Comparison of ENCODE assay signal across 8 cellular contexts in genomic region chr1:28091043-28091781, GRCh38. TPM values are rescaled to one million over a fixed set of nuclear protein-coding genes. Genes with fewer than 3 reads are reported as not detected.
DNase-seq lines count a peak whose midpoint lies in the region; ATAC-seq, FAIRE-seq and TF ChIP-seq lines count a peak whose summit lies in the region.

No MANE protein-coding gene starts in this region.

- no peak overlapping the region for H3K27ac ChIP-seq in right lobe of liver

- DNase-seq in A172 (ENCODE audit: low spot score) (peak; percentile 53), GM12892 (ENCODE audit: insufficient read length) (no peak), NCI-H446 treated with DMSO at 0.1 percent for 48 hours (lab: John Stamatoyannopoulos, UW) (peak; percentile 17), cerebellar cortex (ENCODE audit: low spot score) (peak; percentile 55), right lobe of liver (peak; percentile 60 to 80 (median 65))
- peak; percentile 63 for DNase-seq in activated CD4-positive, alpha-beta T cell treated with anti-CD3 and anti-CD28 coated beads for 1 hour
- peak; percentile 50 for DNase-seq in stimulated activated CD8-positive, alpha-beta memory T cell treated with anti-CD3 and anti-CD28 coated beads, Interleukin-12 subunit alpha, Interleukin-12 subunit beta, amount 100 ng/mL, for 4 hours (ENCODE audit: low read depth)

- no peak for TF ChIP-seq POLR2A in GM12892 (IDR thresholded peaks at IDR 0.05; ENCODE audit: low read depth, low read length)
- TF ChIP-seq POLR2A in right lobe of liver (IDR thresholded peaks at IDR 0.05) = no peak

- no peak overlapping the region for H3K4me3 ChIP-seq in right lobe of liver

- WGBS in right lobe of liver (ENCODE audit: insufficient coverage, low coverage, low lambda C conversion rate, missing lambda C conversion rate) = 17% methylated on average over 6 of the region's 6 CpGs

- ATAC-seq in right lobe of liver = peak; percentile 46 to 54 (median 52)
- ATAC-seq in GM21529 (IDR thresholded peaks at IDR 0.05; ENCODE audit: unreplicated experiment) = no peak

- peak; percentile 77 for FAIRE-seq in GM12892 (lab: Jason Lieb, UNC)

- no peaks in the 10 kb centered on the region for H3K36me3 ChIP-seq in right lobe of liver

- intact Hi-C loops in right lobe of liver (cut with DNase I) = loop anchor here (10.0 kb wide), 2 partner anchors 104 to 114 kb away; no protein-coding TSS in a partner anchor

- H3K9me3 ChIP-seq in right lobe of liver = no peaks in the 10 kb centered on the region

- peak; percentile 78 to 91 (median 90) for TF ChIP-seq CTCF in right lobe of liver (IDR thresholded peaks at IDR 0.05)

- H3K27me3 ChIP-seq in right lobe of liver = no peaks in the 10 kb centered on the region

- H3K4me1 ChIP-seq in right lobe of liver = peaks cover 0 to 17% (median 7%) of the 10 kb centered on the region in 4 donors

RNA-seq across cellular contexts. Expression of gene EYA3, which starts 2.8 kb away (rescaled TPM):
- total RNA-seq in A172 (2014; rRNA removed; shearing (Covaris generic)) = 6.8 and 10.4 TPM in 2 replicates
- polyA plus RNA-seq in GM12892 (2012; ENCODE audit: missing spikeins) = 20.2 TPM
- total RNA-seq in right lobe of liver = 10 to 100 TPM in 1 of 6 experiments, 1 to 10 TPM in 5; 6.6 to 10.2 (median 7.3) TPM
